9 cellular contexts compared by ENCODE assay signal in the genomic region with DNA sequence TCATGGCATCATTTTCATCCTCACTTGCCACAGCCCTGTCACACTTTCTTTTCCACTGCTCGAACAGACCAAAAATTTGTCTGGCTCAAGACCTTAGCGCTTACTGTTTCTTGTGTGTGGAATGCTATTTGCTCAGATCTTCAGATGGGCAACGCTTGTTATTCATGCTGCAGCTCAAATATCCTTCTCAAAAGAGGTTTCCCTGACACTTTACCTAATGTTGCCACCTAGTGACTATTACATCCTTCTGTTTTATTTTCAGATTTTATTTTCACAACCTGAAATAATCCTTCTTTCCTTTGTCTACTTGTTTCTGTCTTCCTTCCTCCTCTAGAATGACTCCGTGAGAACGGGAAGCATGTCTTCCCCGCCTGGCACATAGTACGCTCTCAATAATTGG. TPM values are rescaled to one million over a fixed set of nuclear protein-coding genes. Genes with fewer than 3 reads are reported as not detected.
DNase-seq lines count a peak whose midpoint lies in the region; ATAC-seq, FAIRE-seq and TF ChIP-seq lines count a peak whose summit lies in the region.
"Had no signal": no experiment of that assay in that cellular context is flagged by ENCODE, and none has a peak within 500 bp of the region (broad histone marks: within the 10 kb centered on the region; RNA-seq: fewer than 3 reads in every experiment).

No MANE protein-coding gene starts in this region.

- ATAC-seq in T-helper 17 cell (no peak), GM18519 (IDR thresholded peaks at IDR 0.05; ENCODE audit: low FRiP score, unreplicated experiment) (no peak), HG02623 (IDR thresholded peaks at IDR 0.05; ENCODE audit: unreplicated experiment) (no peak), GM18520 (IDR thresholded peaks at IDR 0.05; ENCODE audit: unreplicated experiment) (no peak)

- H3K9me3 ChIP-seq in T-helper 17 cell (ENCODE audit: control insufficient read depth, low read length, poor library complexity, severe bottlenecking), result no peaks in the 10 kb centered on the region
- H3K9me3 ChIP-seq: pancreas had no signal

- peak overlapping the region; percentile 72 for H3K4me3 Mint-ChIP-seq in T-helper 17 cell

- H3K27ac Mint-ChIP-seq in T-helper 17 cell, result peak overlapping the region; percentile 56

- peak; percentile 27 for TF ChIP-seq CTCF in D721Med (IDR thresholded peaks at IDR 0.05; ENCODE audit: insufficient read depth, missing control alignments)

- FAIRE-seq in D721Med (lab: Jason Lieb, UNC), result no peak
- FAIRE-seq: pancreas had no signal

- DNase-seq in D721Med (ENCODE audit: insufficient read length, low spot score) (no peak), HT-29 (ENCODE audit: low spot score) (peak; percentile 24), T-helper 17 cell (no peak), left kidney (ENCODE audit: low read depth, low spot score) (peak; percentile 57)
- no peak for DNase-seq in stimulated activated CD4-positive, alpha-beta T cell treated with anti-CD3 and anti-CD28 coated beads, Interleukin-4, amount 100 ng/mL, for 4 hours
- DNase-seq: pancreas had no signal

- no peaks in the 10 kb centered on the region for H3K27me3 Mint-ChIP-seq in T-helper 17 cell

- H3K4me1 Mint-ChIP-seq in T-helper 17 cell, result peaks cover 54% of the 10 kb centered on the region

- peaks cover 5% of the 10 kb centered on the region for H3K36me3 Mint-ChIP-seq in T-helper 17 cell (ENCODE audit: low read depth)

RNA-seq across cellular contexts. Expression of a gene that starts 5.6 kb away (rescaled TPM):
- total RNA-seq in HT-29 (2014; rRNA removed; shearing (Covaris generic)), result 13.4 and 17.1 TPM in 2 replicates
- total RNA-seq in T-helper 17 cell, result 10 to 100 TPM; 47.8 to 59.1 TPM

Comparison
In these comparisons a context has a peak if more than half of its experiments do, and no peak if none do; other contexts are left out.
1. DNase-seq: peak in HT-29 (single experiment) and left kidney (single experiment); none in D721Med (single experiment), T-helper 17 cell (0 of 3) and stimulated activated CD4-positive, alpha-beta T cell treated with anti-CD3 and anti-CD28 coated beads, Interleukin-4, amount 100 ng/mL, for 4 hours (0 of 2).